In the genomic region with DNA sequence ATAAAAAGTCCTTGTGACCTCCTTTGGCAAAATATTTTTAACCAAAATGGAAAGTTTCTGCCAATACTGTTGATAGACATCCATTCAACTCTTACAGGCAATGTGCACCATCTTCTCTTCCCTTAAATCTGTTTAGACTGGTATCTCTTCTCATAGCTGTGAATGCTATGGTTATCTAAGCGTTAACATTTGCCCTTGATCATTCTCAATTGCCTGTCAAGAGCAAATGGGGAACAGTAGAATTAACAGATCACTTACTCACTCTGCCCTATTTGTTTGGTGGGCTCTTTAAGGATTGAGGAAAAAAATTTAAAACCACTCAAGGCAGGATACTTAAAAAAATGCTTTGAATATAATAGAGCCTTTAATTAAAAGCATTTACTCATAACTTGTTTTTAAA, we compare ENCODE assay signal across 26 cellular contexts.
"Had no signal": no experiment of that assay in that cellular context is flagged by ENCODE, and none has a peak within 500 bp of the region (broad histone marks: within the 10 kb centered on the region; RNA-seq: fewer than 3 reads in every experiment).

No MANE protein-coding gene starts in this region.

- H3K27me3 ChIP-seq: Peyer's patch, SJSA1 had no signal

- H3K27ac ChIP-seq: Peyer's patch, SJSA1 had no signal

- H3K9me3 ChIP-seq: Peyer's patch, SK-N-SH had no signal

- DNase-seq: activated B cell treated with CpG ODN at 0.5 μM for 24 hours; activated CD4-positive, alpha-beta memory T cell treated with anti-CD3 and anti-CD28 coated beads, Interleukin-2, amount 10 ng/mL, durations not matched to agents 7 days and 5 days; activated CD4-positive, alpha-beta T cell treated with anti-CD3 and anti-CD28 coated beads for 4 hours; activated CD4-positive, CD25-positive, alpha-beta regulatory T cell treated with anti-CD3 and anti-CD28 coated beads, Interleukin-2, amount 50 U/mL, for 72 hours; activated CD8-positive, alpha-beta memory T cell treated with anti-CD3 and anti-CD28 coated beads for 24 hours; activated CD8-positive, alpha-beta memory T cell treated with anti-CD3 and anti-CD28 coated beads, Interleukin-2, amount 10 ng/mL, durations not matched to agents 7 days and 5 days; activated CD8-positive, alpha-beta memory T cell treated with anti-CD3 and anti-CD28 coated beads, Interleukin-2, amount 50 U/mL, for 48 hours; activated effector memory CD4-positive, alpha-beta T cell treated with Interleukin-2 at 50 U/mL for 16 hours; activated naive CD4-positive, alpha-beta T cell treated with anti-CD3 and anti-CD28 coated beads, Interleukin-2, amount 10 ng/mL, durations not matched to agents 7 days and 5 days; activated naive CD8-positive, alpha-beta T cell treated with anti-CD3 and anti-CD28 coated beads, Interleukin-2, amount 50 U/mL, for 24 hours; activated T-cell treated with anti-CD3 and anti-CD28 coated beads, Interleukin-2, amount 50 U/mL, for 48 hours; anterior cingulate cortex; caudate nucleus; cerebellar nuclear complex; KG1; NCI-H1105; NCI-H1417 treated with DMSO at 0.1 percent for 48 hours; NCI-H187 treated with DMSO at 0.1 percent for 48 hours; NCI-H2081; NCI-H345; NCI-H526; NCI-H748 treated with DMSO at 0.1 percent for 48 hours; Peyer's patch; SHP77 treated with DMSO at 0.1 percent for 48 hours; SK-N-SH had no signal

- H3K4me3 ChIP-seq: Peyer's patch, SJSA1 had no signal

- H3K4me2 ChIP-seq: SK-N-SH had no signal

- H3K4me1 ChIP-seq: Peyer's patch, SJSA1 had no signal

- H3K9me2 ChIP-seq: SK-N-SH had no signal

- H3K9ac ChIP-seq: SK-N-SH had no signal

- H3K36me3 ChIP-seq: Peyer's patch, SJSA1 had no signal
